ENCODE assay signal across 9 cellular contexts in the genomic region with DNA sequence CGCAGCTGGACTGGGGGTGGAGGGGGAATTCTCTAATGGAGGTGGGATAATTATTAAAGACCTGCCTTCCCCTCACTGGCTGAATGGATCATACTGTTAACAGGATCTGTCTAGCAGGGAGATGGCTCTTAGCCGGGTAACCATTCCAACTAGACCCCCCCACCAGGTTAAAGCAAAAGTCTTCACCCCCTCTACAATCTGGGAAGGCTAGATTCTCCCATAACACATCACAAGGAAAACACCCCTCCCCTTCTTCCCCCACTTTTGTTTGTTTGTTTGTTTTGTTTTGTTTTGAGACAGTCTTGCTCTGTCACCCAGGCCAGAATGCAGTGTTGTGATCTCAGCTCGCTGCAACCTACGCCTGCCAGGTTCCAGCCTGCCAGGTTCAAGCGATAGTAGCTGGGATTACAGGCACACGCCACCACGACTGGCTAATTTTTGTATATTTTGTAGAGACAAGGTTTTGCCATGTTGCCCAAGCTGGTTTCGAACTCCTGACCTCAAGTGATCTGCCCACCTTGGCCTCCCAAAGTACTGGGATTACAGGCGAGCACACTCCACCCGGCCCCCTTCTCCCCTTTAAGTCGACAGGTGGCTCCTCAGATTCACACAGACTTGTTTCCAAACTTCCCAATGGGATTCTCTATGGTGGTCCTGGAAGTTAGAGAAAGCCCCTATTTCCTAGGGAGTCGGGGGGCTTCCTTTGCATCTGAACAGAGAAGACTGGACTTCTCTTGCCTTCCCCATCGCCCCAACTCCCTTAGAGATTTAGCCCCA. TPM values are rescaled to one million over a fixed set of nuclear protein-coding genes. Genes with fewer than 3 reads are reported as not detected.
DNase-seq lines count a peak whose midpoint lies in the region; ATAC-seq, FAIRE-seq and TF ChIP-seq lines count a peak whose summit lies in the region.
"Had no signal": no experiment of that assay in that cellular context is flagged by ENCODE, and none has a peak within 500 bp of the region (broad histone marks: within the 10 kb centered on the region; RNA-seq: fewer than 3 reads in every experiment).

No MANE protein-coding gene starts in this region.

- H3K9me3 ChIP-seq in heart left ventricle (no peaks in the 10 kb centered on the region), upper lobe of right lung (no peaks in the 10 kb centered on the region)

- DNase-seq in heart left ventricle (no peak), left ventricle myocardium superior (no peak), brain microvascular endothelial cell (no peak), memory B cell (ENCODE audit: low spot score in 2 of 2) (no peak), upper lobe of right lung (no peak), RCC 7860 (ENCODE audit: low spot score) (no peak), KG1 (lab: John Stamatoyannopoulos, UW) (no peak)

- in situ Hi-C loops in brain microvascular endothelial cell (cut with HindIII; ENCODE audit: low pct_ligation_motif_present, low sequenced_read_pairs), result no loop called here

- H3K27ac Mint-ChIP-seq in memory B cell, result peak overlapping the region; percentile 88

- H3K4me1 ChIP-seq in heart left ventricle, result peaks cover 18 to 73% (median 53%) of the 10 kb centered on the region in 12 donors
- peaks cover 51% of the 10 kb centered on the region for H3K4me1 ChIP-seq in upper lobe of right lung

- intact Hi-C loops in heart left ventricle (cut with DNase I), result loop anchor here in 6 of 10 donors (5.0 to 10.0 kb wide), 5 partner anchors 36 to 121 kb away; a partner anchor contains a TSS
- intact Hi-C loops in left ventricle myocardium superior (cut with micrococcal nuclease), result loop anchor here (10.0 kb wide), 1 partner anchor 109 kb away; a partner anchor contains a TSS
- intact Hi-C loops in upper lobe of right lung (cut with DNase I), result no loop called here

- H3K36me3 Mint-ChIP-seq in memory B cell, result peaks cover 9% of the 10 kb centered on the region

- H3K27me3 Mint-ChIP-seq in memory B cell, result no peaks in the 10 kb centered on the region

- H3K4me3 ChIP-seq in heart left ventricle, result peak overlapping the region; percentile 60 to 87 (median 83)
- H3K4me3 ChIP-seq in brain microvascular endothelial cell (ENCODE audit: low read depth, low read length), result peak overlapping the region; percentile 78
- H3K4me3 ChIP-seq in upper lobe of right lung, result peak overlapping the region; percentile 87

- FAIRE-seq in RCC 7860 (lab: Jason Lieb, UNC), result no peak
- FAIRE-seq: islet of Langerhans had no signal

- H3K27me3 ChIP-seq in heart left ventricle (no peaks in the 10 kb centered on the region), brain microvascular endothelial cell (replicated peaks) (no peaks in the 10 kb centered on the region), upper lobe of right lung (no peaks in the 10 kb centered on the region)

- 45 to 66% (median 48%) methylated on average over 13 of the region's 13 CpGs for WGBS in heart left ventricle, 4 donors

- H3K4me1 Mint-ChIP-seq in memory B cell, result peaks cover 53% of the 10 kb centered on the region

- H3K4me3 Mint-ChIP-seq in memory B cell, result peak overlapping the region; percentile 96

- H3K9me3 Mint-ChIP-seq in memory B cell, result no peaks in the 10 kb centered on the region

- H3K36me3 ChIP-seq in heart left ventricle (peaks cover 0 to 16% (median 13%) of the 10 kb centered on the region in 9 donors), brain microvascular endothelial cell (replicated peaks) (peaks cover 14% of the 10 kb centered on the region), upper lobe of right lung (peaks cover 12% of the 10 kb centered on the region)

- TF ChIP-seq POLR2A in heart left ventricle (IDR thresholded peaks at IDR 0.05), result no peak

- H3K27ac ChIP-seq in heart left ventricle, result peak overlapping the region; percentile 1 to 98 (median 96)
- H3K27ac ChIP-seq in brain microvascular endothelial cell, result no peak overlapping the region
- peak overlapping the region; percentile 92 for H3K27ac ChIP-seq in upper lobe of right lung

- TF ChIP-seq CTCF in heart left ventricle (IDR thresholded peaks at IDR 0.05) (no peak), brain microvascular endothelial cell (IDR thresholded peaks at IDR 0.05; ENCODE audit: low read depth, low read length, missing control alignments) (no peak), upper lobe of right lung (IDR thresholded peaks at IDR 0.05) (no peak)

- ATAC-seq in heart left ventricle (no peak), left ventricle myocardium superior (no peak), memory B cell (ENCODE audit: low read depth) (no peak), upper lobe of right lung (no peak), GM18519 (IDR thresholded peaks at IDR 0.05; ENCODE audit: low FRiP score, unreplicated experiment) (no peak)

RNA-seq across cellular contexts. Expression of a gene that starts 3.5 kb away (rescaled TPM):
- 10 to 100 TPM; 28.0 to 71.5 (median 44.5) TPM for total RNA-seq in heart left ventricle
- 10 to 100 TPM; 25.2 to 34.1 TPM for polyA plus RNA-seq in heart left ventricle
- total RNA-seq in left ventricle myocardium superior, result 34.7 TPM
- 98.5 TPM for total RNA-seq in upper lobe of right lung

RNA-seq across cellular contexts. Expression of a gene that starts 12.1 kb away (rescaled TPM):
- total RNA-seq in heart left ventricle, result 1,000 to 10,000 TPM; 1,755 to 3,502 (median 2,732) TPM
- 1,000 to 10,000 TPM; 1,436 to 2,223 TPM for polyA plus RNA-seq in heart left ventricle
- 3,327 TPM for total RNA-seq in left ventricle myocardium superior
- total RNA-seq in upper lobe of right lung, result 338 TPM

RNA-seq across cellular contexts. Expression of a gene that starts 54.4 kb away (rescaled TPM):
- total RNA-seq in heart left ventricle (100 to 1,000 TPM in 6 of 9 donors, 10 to 100 TPM in 3; 48.0 to 120 (median 103) TPM), left ventricle myocardium superior (137 TPM), upper lobe of right lung (168 TPM)
- polyA plus RNA-seq in heart left ventricle, result 100 to 1,000 TPM in 1 of 2 donors, 10 to 100 TPM in 1; 54.6 to 125 TPM
